Comparison of ENCODE assay signal across 17 cellular contexts in genomic region chr2:191178066-191178701, GRCh38. TPM values are rescaled to one million over a fixed set of nuclear protein-coding genes. Genes with fewer than 3 reads are reported as not detected.
DNase-seq lines count a peak whose midpoint lies in the region; ATAC-seq, FAIRE-seq and TF ChIP-seq lines count a peak whose summit lies in the region.
"Had no signal": no experiment of that assay in that cellular context is flagged by ENCODE, and none has a peak within 500 bp of the region (broad histone marks: within the 10 kb centered on the region; RNA-seq: fewer than 3 reads in every experiment).

No MANE protein-coding gene starts in this region.

- FAIRE-seq in colon (lab: Jason Lieb, UNC) = peak; percentile 28
- FAIRE-seq: A204.1, GM12891, H54 had no signal

- intact Hi-C loops in natural killer cell (cut with micrococcal nuclease) = no loop called here
- intact Hi-C loops in left colon (cut with DNase I, micrococcal nuclease) = no loop called here

- no peak for DNase-seq in natural killer cell treated with Interleukin-12 subunit alpha and Interleukin-12 subunit beta and Interleukin-15 and Interleukin-18, amount 100 ng/mL, for 72 hours (ENCODE audit: low spot score)
- DNase-seq in natural killer cell = no peak
- DNase-seq in left colon = no peak
- no peak for DNase-seq in DMS53 (lab: John Stamatoyannopoulos, UW)
- DNase-seq in activated CD4-positive, alpha-beta T cell treated with anti-CD3 and anti-CD28 coated beads, Interleukin-2, amount 10 ng/mL, durations not matched to agents 7 days and 5 days = no peak
- DNase-seq: DMS 273 treated with DMSO at 0.1 percent for 48 hours, GF-D8, NCI-H1092, NCI-H1694, NCI-H2227 treated with DMSO at 0.1 percent for 48 hours, NCI-H524 had no signal

- peaks cover 5% of the 10 kb centered on the region for H3K9me3 Mint-ChIP-seq in natural killer cell treated with Interleukin-12 subunit alpha and Interleukin-12 subunit beta and Interleukin-15 and Interleukin-18, amount 100 ng/mL, for 72 hours
- no peaks in the 10 kb centered on the region for H3K9me3 Mint-ChIP-seq in natural killer cell
- H3K9me3 Mint-ChIP-seq in activated CD4-positive, alpha-beta T cell treated with anti-CD3 and anti-CD28 coated beads, Interleukin-2, amount 10 ng/mL, durations not matched to agents 7 days and 5 days = no peaks in the 10 kb centered on the region

- no peak for TF ChIP-seq CTCF in natural killer cell (IDR thresholded peaks at IDR 0.05)

- H3K4me3 Mint-ChIP-seq in natural killer cell treated with Interleukin-12 subunit alpha and Interleukin-12 subunit beta and Interleukin-15 and Interleukin-18, amount 100 ng/mL, for 72 hours = peak overlapping the region; percentile 9
- no peak overlapping the region for H3K4me3 Mint-ChIP-seq in natural killer cell
- no peak overlapping the region for H3K4me3 Mint-ChIP-seq in activated CD4-positive, alpha-beta T cell treated with anti-CD3 and anti-CD28 coated beads, Interleukin-2, amount 10 ng/mL, durations not matched to agents 7 days and 5 days

- peaks cover 6% of the 10 kb centered on the region for H3K36me3 Mint-ChIP-seq in natural killer cell treated with Interleukin-12 subunit alpha and Interleukin-12 subunit beta and Interleukin-15 and Interleukin-18, amount 100 ng/mL, for 72 hours
- H3K36me3 Mint-ChIP-seq in natural killer cell = no peaks in the 10 kb centered on the region
- H3K36me3 Mint-ChIP-seq in activated CD4-positive, alpha-beta T cell treated with anti-CD3 and anti-CD28 coated beads, Interleukin-2, amount 10 ng/mL, durations not matched to agents 7 days and 5 days (ENCODE audit: low read depth) = no peaks in the 10 kb centered on the region

- no peaks in the 10 kb centered on the region for H3K27me3 Mint-ChIP-seq in natural killer cell treated with Interleukin-12 subunit alpha and Interleukin-12 subunit beta and Interleukin-15 and Interleukin-18, amount 100 ng/mL, for 72 hours
- H3K27me3 Mint-ChIP-seq in natural killer cell (ENCODE audit: low read depth in 2 of 2) = peaks cover 2 to 7% of the 10 kb centered on the region in 2 donors
- no peaks in the 10 kb centered on the region for H3K27me3 Mint-ChIP-seq in activated CD4-positive, alpha-beta T cell treated with anti-CD3 and anti-CD28 coated beads, Interleukin-2, amount 10 ng/mL, durations not matched to agents 7 days and 5 days

- peak overlapping the region; percentile 13 to 86 for H3K27ac Mint-ChIP-seq in natural killer cell treated with Interleukin-12 subunit alpha and Interleukin-12 subunit beta and Interleukin-15 and Interleukin-18, amount 100 ng/mL, for 72 hours
- no peak overlapping the region for H3K27ac Mint-ChIP-seq in natural killer cell
- H3K27ac Mint-ChIP-seq in activated CD4-positive, alpha-beta T cell treated with anti-CD3 and anti-CD28 coated beads, Interleukin-2, amount 10 ng/mL, durations not matched to agents 7 days and 5 days = no peak overlapping the region

- H3K4me1 Mint-ChIP-seq in natural killer cell treated with Interleukin-12 subunit alpha and Interleukin-12 subunit beta and Interleukin-15 and Interleukin-18, amount 100 ng/mL, for 72 hours (ENCODE audit: low read depth in 2 of 2) = peaks cover 47 to 49% of the 10 kb centered on the region in 2 donors
- peaks cover 9 to 12% of the 10 kb centered on the region in 2 donors for H3K4me1 Mint-ChIP-seq in natural killer cell
- peaks cover 27% of the 10 kb centered on the region for H3K4me1 Mint-ChIP-seq in activated CD4-positive, alpha-beta T cell treated with anti-CD3 and anti-CD28 coated beads, Interleukin-2, amount 10 ng/mL, durations not matched to agents 7 days and 5 days

- no peak for ATAC-seq in natural killer cell treated with Interleukin-12 subunit alpha and Interleukin-12 subunit beta and Interleukin-15 and Interleukin-18, amount 100 ng/mL, for 72 hours
- ATAC-seq in natural killer cell = no peak
- peak; percentile 77 for ATAC-seq in left colon
- no peak for ATAC-seq in HG02938 (IDR thresholded peaks at IDR 0.05; ENCODE audit: unreplicated experiment)
- ATAC-seq in GM21381 (IDR thresholded peaks at IDR 0.05; ENCODE audit: unreplicated experiment) = no peak

- POLR2A ChIA-PET in activated CD4-positive, alpha-beta T cell treated with anti-CD3 and anti-CD28 coated beads, Interleukin-2, amount 10 ng/mL, durations not matched to agents 7 days and 5 days (lab: Charles Lee) = no interaction called here

- CTCF ChIA-PET in activated CD4-positive, alpha-beta T cell treated with anti-CD3 and anti-CD28 coated beads, Interleukin-2, amount 10 ng/mL, durations not matched to agents 7 days and 5 days (lab: Charles Lee) = interaction anchor here (0.6 to 1.5 kb wide), 2 partner anchors 40 to 688 kb away, joined by 3 read pairs; no protein-coding TSS in a partner anchor

RNA-seq across cellular contexts. Expression of gene STAT4, which starts 27.4 kb away (rescaled TPM):
- total RNA-seq in natural killer cell treated with Interleukin-12 subunit alpha and Interleukin-12 subunit beta and Interleukin-15 and Interleukin-18, amount 100 ng/mL, for 72 hours = 100 to 1,000 TPM; 133 to 241 TPM
- 100 to 1,000 TPM; 264 to 339 (median 304) TPM for total RNA-seq in natural killer cell
- 1 to 10 TPM; 1.7 to 2.3 TPM for total RNA-seq in left colon
- 10 to 100 TPM; 72.6 to 84.4 TPM for total RNA-seq in activated CD4-positive, alpha-beta T cell treated with anti-CD3 and anti-CD28 coated beads, Interleukin-2, amount 10 ng/mL, durations not matched to agents 7 days and 5 days

Comparison
In these comparisons a context has a peak if more than half of its experiments do, and no peak if none do; other contexts are left out.
1. H3K27ac Mint-ChIP-seq: peak in natural killer cell treated with Interleukin-12 subunit alpha and Interleukin-12 subunit beta and Interleukin-15 and Interleukin-18, amount 100 ng/mL, for 72 hours (2 of 2); none in natural killer cell (0 of 2) and activated CD4-positive, alpha-beta T cell treated with anti-CD3 and anti-CD28 coated beads, Interleukin-2, amount 10 ng/mL, durations not matched to agents 7 days and 5 days (single experiment).
2. RNA of gene STAT4, which starts 27.4 kb away (total RNA-seq): 264 to 339 TPM in natural killer cell, 133 to 241 TPM in natural killer cell treated with Interleukin-12 subunit alpha and Interleukin-12 subunit beta and Interleukin-15 and Interleukin-18, amount 100 ng/mL, for 72 hours and 72.6 to 84.4 TPM in activated CD4-positive, alpha-beta T cell treated with anti-CD3 and anti-CD28 coated beads, Interleukin-2, amount 10 ng/mL, durations not matched to agents 7 days and 5 days; 1.7 to 2.3 TPM in left colon; every median in the first group is over 10 times any median in the second.